10 cellular contexts compared by ENCODE assay signal in the genomic region with DNA sequence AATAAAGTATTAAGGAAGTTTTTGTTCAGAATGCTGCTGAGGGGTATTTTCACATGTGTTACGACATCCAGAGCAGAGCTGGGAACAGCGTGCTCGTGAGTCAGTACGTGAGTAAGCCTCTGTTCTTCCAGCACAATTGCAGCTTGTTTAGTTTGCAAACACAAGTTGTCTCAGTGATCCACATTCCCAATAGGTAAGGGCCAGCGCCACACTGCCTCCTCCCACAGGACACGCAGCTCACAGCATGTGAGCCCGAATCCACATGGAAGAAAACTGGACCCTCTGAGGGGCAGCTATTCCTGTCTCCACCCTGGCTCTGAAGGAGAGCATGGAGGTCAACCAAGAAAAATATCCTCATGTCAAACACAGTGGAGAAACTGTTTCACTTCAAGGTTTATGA.
DNase-seq lines count a peak whose midpoint lies in the region; ATAC-seq, FAIRE-seq and TF ChIP-seq lines count a peak whose summit lies in the region.
"Had no signal": no experiment of that assay in that cellular context is flagged by ENCODE, and none has a peak within 500 bp of the region (broad histone marks: within the 10 kb centered on the region; RNA-seq: fewer than 3 reads in every experiment).

No MANE protein-coding gene starts in this region.

- H3K9ac ChIP-seq in H1 (replicated peaks in 1 of 4; ENCODE audit: extremely low read depth in 1 of 4, low read depth in 3 of 4, low read length in 3 of 4), result no peak overlapping the region
- H3K9ac ChIP-seq in muscle layer of colon (ENCODE audit: low read length), result peak overlapping the region; percentile 27

- 96% methylated on average over 7 of the region's 7 CpGs; no CpG with 5 or more reads in 1 of the 2 experiments for WGBS in H1 (ENCODE audit: extremely low coverage in 1 of 2, insufficient coverage in 1 of 2, insufficient read length in 1 of 2, insufficient replicate concordance in 2 of 2, low coverage in 1 of 2, low lambda C conversion rate in 2 of 2, missing lambda C conversion rate in 1 of 2), 2 experiments

- H4K5ac ChIP-seq in H1 (ENCODE audit: insufficient read length, low read depth, low read length), result no peak overlapping the region

- H3K79me2 ChIP-seq in H1 (ENCODE audit: control insufficient read depth in 1 of 2, insufficient read depth in 2 of 2, low read length in 2 of 2), result no peaks in the 10 kb centered on the region

- no peak for TF ChIP-seq POLR2A in H1 (IDR thresholded peaks at IDR 0.05; ENCODE audit: control extremely low read depth in 1 of 2, low read depth in 2 of 2, low read length in 2 of 2)

- H3K9me3 ChIP-seq in H1 (ENCODE audit: insufficient read depth in 2 of 2, low read depth in 1 of 2, low read length in 1 of 2) (no peaks in the 10 kb centered on the region), muscle layer of colon (ENCODE audit: low read length) (no peaks in the 10 kb centered on the region), SJCRH30 (replicated peaks) (no peaks in the 10 kb centered on the region)

- H3K27me3 Mint-ChIP-seq in T-helper 2 cell treated with Interferon-gamma antibody and Interleukin-4, amounts not matched to agents 5 μg/mL and 100 μg/mL, for 36 hours (ENCODE audit: low read depth), result no peaks in the 10 kb centered on the region

- H2BK5ac ChIP-seq in H1 (ENCODE audit: low read depth, low read length), result 0 out of 2 replicates have a peak overlapping the region, but pooled peaks have one; percentile 73

- no peak overlapping the region for H2AK5ac ChIP-seq in H1 (ENCODE audit: low read depth, low read length)

- no peaks in the 10 kb centered on the region for H4K20me1 ChIP-seq in H1 (replicated peaks in 1 of 2; ENCODE audit: control insufficient read depth in 1 of 2, insufficient read depth in 2 of 2, low read length in 2 of 2)

- no peak overlapping the region for H3K27ac Mint-ChIP-seq in T-helper 2 cell treated with Interferon-gamma antibody and Interleukin-4, amounts not matched to agents 5 μg/mL and 100 μg/mL, for 36 hours

- H2BK20ac ChIP-seq in H1 (ENCODE audit: low read length), result no peak overlapping the region

- no peaks in the 10 kb centered on the region for H3K9me3 Mint-ChIP-seq in T-helper 2 cell treated with Interferon-gamma antibody and Interleukin-4, amounts not matched to agents 5 μg/mL and 100 μg/mL, for 36 hours

- no peak overlapping the region for H4K91ac ChIP-seq in H1 (replicated peaks; ENCODE audit: insufficient read length, low read length)

- H3K18ac ChIP-seq in H1 (ENCODE audit: extremely low read depth, low read length), result no peak overlapping the region

- TF ChIP-seq RAD21 in H1 (IDR thresholded peaks at IDR 0.05 in 1 of 2, conservative IDR thresholded peaks at IDR 0.05 in 1 of 2; ENCODE audit: low read depth in 2 of 2, low read length in 2 of 2), result no peak

- H3K23ac ChIP-seq in H1 (ENCODE audit: insufficient read length), result no peak overlapping the region

- H3K79me1 ChIP-seq in H1 (ENCODE audit: low read depth, low read length), result no peaks in the 10 kb centered on the region

- no peak for ATAC-seq in HG03460 (IDR thresholded peaks at IDR 0.05; ENCODE audit: unreplicated experiment)

- no peak overlapping the region for H3K4me3 Mint-ChIP-seq in T-helper 2 cell treated with Interferon-gamma antibody and Interleukin-4, amounts not matched to agents 5 μg/mL and 100 μg/mL, for 36 hours

- no peaks in the 10 kb centered on the region for H3K36me3 Mint-ChIP-seq in T-helper 2 cell treated with Interferon-gamma antibody and Interleukin-4, amounts not matched to agents 5 μg/mL and 100 μg/mL, for 36 hours (ENCODE audit: low read depth)

- TF ChIP-seq CTCF in H1 (IDR thresholded peaks at IDR 0.05; ENCODE audit: control extremely low read depth in 1 of 3, insufficient read depth in 1 of 3, low read depth in 1 of 3, low read length in 3 of 3), result no peak

- H3K14ac ChIP-seq in H1 (ENCODE audit: insufficient read length), result no peak overlapping the region

- peak; percentile 34 for DNase-seq in SKM-1 treated with dmso at 0.1 percent for 144 hours (lab: John Stamatoyannopoulos, UW; ENCODE audit: unreplicated experiment)
- DNase-seq in SKM-1 (lab: John Stamatoyannopoulos, UW; ENCODE audit: unreplicated experiment), result no peak
- DNase-seq in H1 (ENCODE audit: low read depth in 1 of 2, low spot score in 2 of 2), result peak in 1 of 2 experiments; percentile 13
- no peak for DNase-seq in NCI-H146 (lab: John Stamatoyannopoulos, UW)
- DNase-seq in T-helper 2 cell treated with Interferon-gamma antibody and Interleukin-4, amounts not matched to agents 5 μg/mL and 100 μg/mL, for 36 hours (ENCODE audit: low spot score), result no peak
- no peak for DNase-seq in SJCRH30
- DNase-seq: activated CD4-positive, alpha-beta T cell treated with anti-CD3 and anti-CD28 coated beads for 1 hour; AML-193 had no signal

- CTCF ChIA-PET in H1 (lab: Charles Lee; ENCODE audit: partially characterized antibody), result interaction anchor here (1.4 to 2.1 kb wide), 3 partner anchors 23 to 139 kb away, joined by 3 to 6 read pairs (median 5); no protein-coding TSS in a partner anchor

- peak overlapping the region; percentile 83; the same call in 1 of the 2 replicates for H4K8ac ChIP-seq in H1 (ENCODE audit: extremely low read depth, insufficient read depth, low read length)

- H3K4me1 Mint-ChIP-seq in T-helper 2 cell treated with Interferon-gamma antibody and Interleukin-4, amounts not matched to agents 5 μg/mL and 100 μg/mL, for 36 hours (ENCODE audit: low read depth), result no peaks in the 10 kb centered on the region

- no peak overlapping the region for H3K4me3 ChIP-seq in H1 (ENCODE audit: extremely low read depth in 1 of 4, insufficient read depth in 2 of 4, low read depth in 3 of 4, low read length in 4 of 4)
- H3K4me3 ChIP-seq in muscle layer of colon (ENCODE audit: low read depth in 1 of 2, low read length in 2 of 2), result no peak overlapping the region
- no peak overlapping the region for H3K4me3 ChIP-seq in SJCRH30

- no peak overlapping the region for H3K4ac ChIP-seq in H1 (replicated peaks; ENCODE audit: insufficient read length, low read depth, low read length)

- no peak for TF ChIP-seq EP300 in H1 (IDR thresholded peaks at IDR 0.05; ENCODE audit: borderline replicate concordance in 1 of 2, low read depth in 2 of 2, low read length in 2 of 2)

- no peaks in the 10 kb centered on the region for H3K23me2 ChIP-seq in H1 (ENCODE audit: low read depth, low read length)

- FAIRE-seq in H1 (lab: Jason Lieb, UNC), result no peak

- H3K27me3 ChIP-seq in H1 (replicated peaks in 1 of 4; ENCODE audit: control insufficient read depth in 3 of 4, extremely low read depth in 1 of 4, insufficient read depth in 3 of 4, low read length in 3 of 4) (no peaks in the 10 kb centered on the region), muscle layer of colon (ENCODE audit: control insufficient read depth in 1 of 2, insufficient read depth in 2 of 2, low read length in 2 of 2) (no peaks in the 10 kb centered on the region), SJCRH30 (peaks cover 7% of the 10 kb centered on the region; the same call in 1 of the 2 replicates)

- H2AFZ ChIP-seq in H1 (ENCODE audit: low read length), result 0 out of 2 replicates have a peak overlapping the region, but pooled peaks have one; percentile 11

- no peak overlapping the region for H2BK12ac ChIP-seq in H1 (ENCODE audit: low read depth, low read length)

- H3K56ac ChIP-seq in H1 (replicated peaks; ENCODE audit: insufficient read length, low read depth, low read length), result no peak overlapping the region

- POLR2A ChIA-PET in H1 (lab: Charles Lee; ENCODE audit: partially characterized antibody), result no interaction called here

- no peak overlapping the region for H3K27ac ChIP-seq in H1 (ENCODE audit: low read depth, low read length)
- H3K27ac ChIP-seq in muscle layer of colon (ENCODE audit: low read depth, low read length), result peak overlapping the region; percentile 12
- no peak overlapping the region for H3K27ac ChIP-seq in SJCRH30

- H3K36me3 ChIP-seq in H1 (ENCODE audit: control insufficient read depth in 2 of 4, insufficient read depth in 4 of 4, low read length in 3 of 4) (no peaks in the 10 kb centered on the region), muscle layer of colon (ENCODE audit: insufficient read depth, low read length) (no peaks in the 10 kb centered on the region), SJCRH30 (no peaks in the 10 kb centered on the region)

- no peak overlapping the region for H2BK15ac ChIP-seq in H1 (ENCODE audit: low read length)

- H3K4me2 ChIP-seq in H1 (ENCODE audit: insufficient read depth in 1 of 2, low read depth in 2 of 2, low read length in 2 of 2), result no peak overlapping the region

- H2BK120ac ChIP-seq in H1 (replicated peaks; ENCODE audit: low read depth, low read length), result no peak overlapping the region

- H3K4me1 ChIP-seq in H1 (replicated peaks in 1 of 4; ENCODE audit: control insufficient read depth in 3 of 4, insufficient read depth in 4 of 4, low read length in 3 of 4) (no peaks in the 10 kb centered on the region), muscle layer of colon (ENCODE audit: insufficient read depth, low read length) (peaks cover 32% of the 10 kb centered on the region), SJCRH30 (no peaks in the 10 kb centered on the region)

TF ChIP-seq in H1, 55 proteins besides CTCF, POLR2A, EP300 and RAD21:
- no peak for TF ChIP-seq TCF12 (IDR thresholded peaks at IDR 0.05; ENCODE audit: low read depth, low read length)
- no peak for TF ChIP-seq E2F6 (IDR thresholded peaks at IDR 0.05)
- no peak for TF ChIP-seq TAF7 (optimal IDR thresholded peaks at IDR 0.05; ENCODE audit: borderline replicate concordance, low read depth, low read length)
- TF ChIP-seq NRF1 (IDR thresholded peaks at IDR 0.05; ENCODE audit: low read depth, low read length), result no peak
- no peak for TF ChIP-seq TEAD4 (IDR thresholded peaks at IDR 0.05; ENCODE audit: low read depth, low read length)
- no peak for TF ChIP-seq SRF (IDR thresholded peaks at IDR 0.05; ENCODE audit: low read depth, low read length)
- no peak for TF ChIP-seq CEBPB (IDR thresholded peaks at IDR 0.05; ENCODE audit: low read depth, low read length)
TF ChIP-seq in H1: peak in this region for 0.
